ENCODE assay signal across 10 cellular contexts in the genomic region with DNA sequence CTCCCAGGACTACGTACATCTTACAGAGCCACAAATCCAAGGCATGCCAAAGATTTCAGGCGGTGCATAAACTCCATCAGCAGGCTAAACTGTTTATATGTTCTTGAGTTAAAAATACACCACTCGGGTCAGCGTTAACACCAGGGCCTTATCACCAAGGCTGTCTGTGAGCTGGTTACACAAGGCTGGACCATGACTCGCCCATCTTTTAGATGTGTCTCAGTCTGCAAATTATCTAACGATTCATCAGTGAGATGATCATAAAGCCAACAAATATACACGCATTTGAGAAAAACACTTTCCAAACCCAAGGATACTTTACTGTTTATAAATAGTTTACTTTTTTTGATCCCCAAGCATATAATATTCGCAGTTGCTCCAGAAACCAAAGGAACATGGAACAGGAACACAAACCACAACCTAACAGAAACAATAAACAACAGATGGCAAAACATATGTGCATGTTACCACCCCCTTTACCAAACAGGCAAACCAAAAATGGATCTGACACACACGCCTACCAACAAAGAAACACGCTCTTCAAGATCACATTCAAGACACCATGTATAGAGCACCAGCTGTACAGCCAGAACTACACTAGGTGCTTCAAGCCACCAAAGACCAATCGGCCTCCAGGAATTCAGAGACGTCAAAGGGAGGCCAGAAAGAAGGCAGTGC. TPM values are rescaled to one million over a fixed set of nuclear protein-coding genes. Genes with fewer than 3 reads are reported as not detected.
DNase-seq lines count a peak whose midpoint lies in the region; ATAC-seq and TF ChIP-seq lines count a peak whose summit lies in the region.
"Had no signal": no experiment of that assay in that cellular context is flagged by ENCODE, and none has a peak within 500 bp of the region (broad histone marks: within the 10 kb centered on the region; RNA-seq: fewer than 3 reads in every experiment).

No MANE protein-coding gene starts in this region.

- peak overlapping the region; percentile 7; the same call in 1 of the 2 replicates for H2BK120ac ChIP-seq in IMR-90 (ENCODE audit: low read depth, low read length)

- H3K9me1 ChIP-seq in IMR-90 (ENCODE audit: insufficient read depth, low read length), result peaks cover 15% of the 10 kb centered on the region

- POLR2A ChIA-PET in IMR-90 (lab: Charles Lee; ENCODE audit: unreplicated experiment), result no interaction called here

- peak overlapping the region; percentile 43; the same call in 1 of the 2 replicates for H3K27ac ChIP-seq in IMR-90 (ENCODE audit: insufficient read depth, low read length)
- peak overlapping the region; percentile 71 to 84 (median 82) for H3K27ac ChIP-seq in body of pancreas
- peak overlapping the region in 3 of 4 donors; percentile 12 to 86 (median 77) for H3K27ac ChIP-seq in tibial nerve

- H2AK5ac ChIP-seq in IMR-90 (ENCODE audit: low read depth, low read length), result peak overlapping the region; percentile 73

- no peak overlapping the region for H3K56ac ChIP-seq in IMR-90 (ENCODE audit: extremely low read depth, insufficient read depth, low read length)

- H4K91ac ChIP-seq in IMR-90 (ENCODE audit: insufficient read depth, low read depth, low read length), result peak overlapping the region; percentile 29

- no peak overlapping the region for H3K9ac ChIP-seq in IMR-90 (ENCODE audit: low read depth, low read length)

- in situ Hi-C loops in IMR-90 (cut with MboI; ENCODE audit: low sequenced_read_pairs), result no loop called here

- dilution Hi-C loops in IMR-90 (cut with HindIII; ENCODE audit: low sequenced_read_pairs, unreplicated experiment), result no loop called here

- no peaks in the 10 kb centered on the region for H3K27me3 ChIP-seq in IMR-90 (ENCODE audit: control insufficient read depth, insufficient read depth, low read length)
- no peaks in the 10 kb centered on the region for H3K27me3 ChIP-seq in body of pancreas
- H3K27me3 ChIP-seq in tibial nerve, result no peaks in the 10 kb centered on the region

- H2BK5ac ChIP-seq in IMR-90 (ENCODE audit: low read depth, low read length, poor library complexity, severe bottlenecking), result peak overlapping the region; percentile 19

- H2AK9ac ChIP-seq in IMR-90 (replicated peaks; ENCODE audit: low read depth, low read length, poor library complexity), result no peak overlapping the region

- BruUV-seq in IMR-90 (replicated peaks; lab: Mats Ljungman, UMichigan), result no TSS peak

- no peak overlapping the region for H3K4me3 ChIP-seq in IMR-90 (ENCODE audit: insufficient read depth, low read depth, low read length)
- no peak overlapping the region for H3K4me3 ChIP-seq in body of pancreas
- H3K4me3 ChIP-seq in tibial nerve, result no peak overlapping the region
- H3K4me3 ChIP-seq: GM12878 had no signal

- TF ChIP-seq CTCF in IMR-90 (conservative IDR thresholded peaks at IDR 0.05; ENCODE audit: low read depth, low read length), result no peak
- no peak for TF ChIP-seq CTCF in body of pancreas (IDR thresholded peaks at IDR 0.05)
- no peak for TF ChIP-seq CTCF in tibial nerve (IDR thresholded peaks at IDR 0.05)

- no peak overlapping the region; the same call in 1 of the 2 replicates for H3K23ac ChIP-seq in IMR-90 (ENCODE audit: low read depth, low read length)

- H3K36me3 ChIP-seq in IMR-90 (ENCODE audit: control insufficient read depth, insufficient read depth, low read length), result no peaks in the 10 kb centered on the region
- H3K36me3 ChIP-seq in body of pancreas (replicated peaks in 1 of 2; ENCODE audit: insufficient read depth in 1 of 2, low read depth in 2 of 2), result no peaks in the 10 kb centered on the region
- H3K36me3 ChIP-seq in tibial nerve, result no peaks in the 10 kb centered on the region

- H4K20me1 ChIP-seq in IMR-90 (ENCODE audit: insufficient read depth, low read length), result peaks cover 54% of the 10 kb centered on the region

- H2BK15ac ChIP-seq in IMR-90 (ENCODE audit: low read depth, low read length), result peak overlapping the region; percentile 60; the same call in 2 of the 3 replicates

- H3K18ac ChIP-seq in IMR-90 (ENCODE audit: low read depth, low read length), result peak overlapping the region; percentile 86

- H3K4me2 ChIP-seq in IMR-90 (ENCODE audit: low read depth, low read length), result 0 out of 2 replicates have a peak overlapping the region, but pooled peaks have one; percentile 2

- TF ChIP-seq EP300 in tibial nerve (IDR thresholded peaks at IDR 0.05), result no peak

- H2AFZ ChIP-seq in IMR-90 (replicated peaks; ENCODE audit: low read length, poor library complexity), result no peak overlapping the region

- H3K14ac ChIP-seq in IMR-90 (replicated peaks; ENCODE audit: low read depth, low read length), result peak overlapping the region; percentile 53; the same call in 1 of the 2 replicates

- DNase-seq in IMR-90, result peak; percentile 97
- no peak for DNase-seq in body of pancreas
- DNase-seq in inferior parietal cortex (ENCODE audit: extremely low spot score), result peak; percentile 61
- no peak for DNase-seq in tibial nerve (ENCODE audit: low spot score in 2 of 2)
- DNase-seq in kidney tubule cell (ENCODE audit: low spot score), result no peak
- DNase-seq in NCI-H226, result no peak
- DNase-seq in left colon, result no peak
- DNase-seq: nucleus accumbens had no signal

- peaks cover 29 to 77% of the 10 kb centered on the region in 2 experiments for H3K79me1 ChIP-seq in IMR-90 (ENCODE audit: low read depth in 1 of 2, low read length in 2 of 2)

- peak overlapping the region; percentile 17; the same call in 1 of the 2 replicates for H4K5ac ChIP-seq in IMR-90 (ENCODE audit: low read depth, low read length)

- peak overlapping the region; percentile 53; the same call in 1 of the 2 replicates for H2BK20ac ChIP-seq in IMR-90 (ENCODE audit: low read depth, low read length)

- TF ChIP-seq POLR2A in IMR-90 (IDR thresholded peaks at IDR 0.05; ENCODE audit: low read depth, low read length) (no peak), body of pancreas (IDR thresholded peaks at IDR 0.05) (no peak), tibial nerve (IDR thresholded peaks at IDR 0.05) (no peak)

- H4K8ac ChIP-seq in IMR-90 (ENCODE audit: low read depth in 2 of 2, low read length in 2 of 2), result 0 out of 4 replicates have a peak overlapping the region, but pooled peaks of 1 of the 2 experiments have one; percentile 22

- no peaks in the 10 kb centered on the region for H3K9me3 ChIP-seq in IMR-90 (ENCODE audit: control insufficient read depth, insufficient read depth, low read length)
- H3K9me3 ChIP-seq in body of pancreas, result no peaks in the 10 kb centered on the region
- H3K9me3 ChIP-seq in tibial nerve, result no peaks in the 10 kb centered on the region

- intact Hi-C loops in IMR-90 (cut with micrococcal nuclease), result loop anchor here (10.0 kb wide), 1 partner anchor 509 kb away; the partner anchor contains the start of gene KBTBD8
- intact Hi-C loops in body of pancreas (cut with DNase I), result no loop called here
- intact Hi-C loops in left colon (cut with DNase I, micrococcal nuclease), result no loop called here

- TF ChIP-seq RAD21 in IMR-90 (IDR thresholded peaks at IDR 0.05; ENCODE audit: low read length), result peak; percentile 16; the same call in 1 of the 2 replicates

- peak overlapping the region; percentile 56; the same call in 1 of the 2 replicates for H3K4ac ChIP-seq in IMR-90 (ENCODE audit: low read depth, low read length)

- ATAC-seq in IMR-90 (ENCODE audit: low read depth) (peak; percentile 52), body of pancreas (no peak), left colon (no peak)
- ATAC-seq: GM12878; stimulated activated memory B cell treated with anti-CD40 and anti-IgM and Interleukin-4, amounts not matched to agents 10 μg/mL and 1 μg/mL and 100 μg/mL, for 72 hours had no signal

- WGBS in IMR-90 (ENCODE audit: extremely low coverage in 2 of 2, insufficient read length in 1 of 2), 2 experiments, result 33% methylated on average over 2 of the region's 12 CpGs; no CpG with 5 or more reads in 1 of the 2 experiments
- WGBS in body of pancreas, 2 donors, result 45 to 47% methylated on average over 12 of the region's 12 CpGs
- 72 to 77% methylated on average over 12 of the region's 12 CpGs for WGBS in tibial nerve, 2 donors

- H3K4me1 ChIP-seq in IMR-90 (ENCODE audit: control insufficient read depth, insufficient read depth, low read length) (peaks cover 40% of the 10 kb centered on the region), body of pancreas (peaks cover 93% of the 10 kb centered on the region), tibial nerve (peaks cover 0 to 82% (median 58%) of the 10 kb centered on the region in 4 donors)

- CTCF ChIA-PET in IMR-90 (lab: Yijun Ruan, JAX), result interaction anchor here (0.9 kb wide), 1 partner anchor 19 kb away, joined by 3 read pairs; no protein-coding TSS in a partner anchor

TF ChIP-seq in IMR-90, 13 proteins besides CTCF, POLR2A, EP300 and RAD21 (continues in another document):
- TF ChIP-seq NFE2L2 (IDR thresholded peaks at IDR 0.05; ENCODE audit: low read depth, low read length) (peak; percentile 58), MAZ (IDR thresholded peaks at IDR 0.05; ENCODE audit: borderline replicate concordance, low read depth, low read length) (no peak; the same call in 1 of the 2 replicates), CEBPB (IDR thresholded peaks at IDR 0.05; ENCODE audit: low read depth, low read length) (peak; percentile 90), FOS (IDR thresholded peaks at IDR 0.05; ENCODE audit: low read depth, low read length) (peak; percentile 77), MAFK (IDR thresholded peaks at IDR 0.05; ENCODE audit: low read depth, low read length) (peak; percentile 55), RFX5 (IDR thresholded peaks at IDR 0.05; ENCODE audit: low read depth, low read length) (peak; percentile 58), BHLHE40 (IDR thresholded peaks at IDR 0.05; ENCODE audit: low read depth, low read length) (peak; percentile 63), RCOR1 (IDR thresholded peaks at IDR 0.05; ENCODE audit: insufficient replicate concordance, low read length) (peak; percentile 14), CHD1 (IDR thresholded peaks at IDR 0.05; ENCODE audit: low read depth, low read length) (no peak; the same call in 1 of the 2 replicates)
- TF ChIP-seq, protein P1, sequence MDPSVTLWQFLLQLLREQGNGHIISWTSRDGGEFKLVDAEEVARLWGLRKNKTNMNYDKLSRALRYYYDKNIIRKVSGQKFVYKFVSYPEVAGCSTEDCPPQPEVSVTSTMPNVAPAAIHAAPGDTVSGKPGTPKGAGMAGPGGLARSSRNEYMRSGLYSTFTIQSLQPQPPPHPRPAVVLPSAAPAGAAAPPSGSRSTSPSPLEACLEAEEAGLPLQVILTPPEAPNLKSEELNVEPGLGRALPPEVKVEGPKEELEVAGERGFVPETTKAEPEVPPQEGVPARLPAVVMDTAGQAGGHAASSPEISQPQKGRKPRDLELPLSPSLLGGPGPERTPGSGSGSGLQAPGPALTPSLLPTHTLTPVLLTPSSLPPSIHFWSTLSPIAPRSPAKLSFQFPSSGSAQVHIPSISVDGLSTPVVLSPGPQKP (IDR thresholded peaks at IDR 0.05; ENCODE audit: borderline replicate concordance, low read depth, low read length), result no peak

RNA-seq across cellular contexts. Expression of gene LRIG1, which starts 15.4 kb away (rescaled TPM):
- total RNA-seq in IMR-90 (2012; rRNA removed), result 69.2 and 87.8 TPM in 2 replicates
- 55.9 and 62.8 TPM in 2 replicates for polyA plus RNA-seq in IMR-90 (2012; rRNA removed)
- 35.1 and 74.2 TPM in 2 replicates for polyA plus RNA-seq in IMR-90 (2012; cell fraction: cytosol; rRNA removed)
- polyA plus RNA-seq in IMR-90 (2012; cell fraction: nucleus; rRNA removed; ENCODE audit: low replicate concordance), result 87.7 and 98.9 TPM in 2 replicates
- 100 to 1,000 TPM; 111 to 114 TPM for total RNA-seq in body of pancreas
- 10 to 100 TPM; 48.6 to 58.6 (median 52.5) TPM for total RNA-seq in tibial nerve
- total RNA-seq in left colon, result 10 to 100 TPM; 55.4 to 57.0 TPM

Comparison
In these comparisons a context has a peak if more than half of its experiments do, and no peak if none do; other contexts are left out.
1. DNase-seq: peak in IMR-90 (single experiment) and inferior parietal cortex (single experiment); none in body of pancreas (0 of 4), tibial nerve (0 of 2), kidney tubule cell (single experiment), NCI-H226 (single experiment) and left colon (0 of 2).
2. Peak in every context shown above with its lines, with median percentiles within 50 percentile points of each other: H3K27ac ChIP-seq.